ENCODE assay signal across 1 cellular context in genomic region chr10:32105782-32106382, GRCh38.
TF ChIP-seq lines count a peak whose summit lies in the region.

No MANE protein-coding gene starts in this region.

TF ChIP-seq in HepG2, 621 proteins besides CTCF, POLR2A, EP300 and RAD21 (continued from another document and continues in another):
- TF ChIP-seq ZNF318 (CRISPR knock-in tag; IDR thresholded peaks at IDR 0.05) (no peak), DPF2 (CRISPR knock-in tag; IDR thresholded peaks at IDR 0.05; ENCODE audit: borderline replicate concordance, low read depth) (peak; percentile 82), AHR (CRISPR knock-in tag; IDR thresholded peaks at IDR 0.05) (no peak), ATF1 (CRISPR knock-in tag; IDR thresholded peaks at IDR 0.05) (peak; percentile 44; the same call in 1 of the 2 replicates), KDM2A (CRISPR knock-in tag; IDR thresholded peaks at IDR 0.05; ENCODE audit: borderline replicate concordance, low read depth) (no peak), FOSL1 (CRISPR knock-in tag; IDR thresholded peaks at IDR 0.05; ENCODE audit: borderline replicate concordance) (no peak), ZNF550 (CRISPR knock-in tag; IDR thresholded peaks at IDR 0.05; ENCODE audit: borderline replicate concordance) (no peak), NFATC3 (CRISPR knock-in tag; IDR thresholded peaks at IDR 0.05) (no peak), CHD4 (IDR thresholded peaks at IDR 0.05; ENCODE audit: borderline replicate concordance, low read length) (no peak; the same call in 1 of the 2 replicates), GMEB2 (CRISPR knock-in tag; IDR thresholded peaks at IDR 0.05; ENCODE audit: low read depth) (no peak), AKNA (CRISPR knock-in tag; IDR thresholded peaks at IDR 0.05; ENCODE audit: borderline replicate concordance) (no peak), ZNF225 (CRISPR knock-in tag; IDR thresholded peaks at IDR 0.05) (no peak), GTF3A (CRISPR knock-in tag; conservative IDR thresholded peaks at IDR 0.05) (no peak), MXD4 (CRISPR knock-in tag; IDR thresholded peaks at IDR 0.05) (no peak), ZNF800 (CRISPR knock-in tag; IDR thresholded peaks at IDR 0.05) (no peak), MZF1 (CRISPR knock-in tag; IDR thresholded peaks at IDR 0.05; ENCODE audit: borderline replicate concordance) (no peak), POGK (CRISPR knock-in tag; conservative IDR thresholded peaks at IDR 0.05) (no peak; the same call in 1 of the 2 replicates), ARID4A (CRISPR knock-in tag; IDR thresholded peaks at IDR 0.05; ENCODE audit: borderline replicate concordance) (peak; percentile 48; the same call in 1 of the 2 replicates), ZNF670 (CRISPR knock-in tag; IDR thresholded peaks at IDR 0.05; ENCODE audit: borderline replicate concordance) (no peak), ARID5B (CRISPR knock-in tag; IDR thresholded peaks at IDR 0.05) (peak; percentile 94), FOXA1 (IDR thresholded peaks at IDR 0.05) (peak; percentile 83), FOXA1 (CRISPR knock-in tag; IDR thresholded peaks at IDR 0.05) (peak; percentile 87), ZSCAN21 (CRISPR knock-in tag; IDR thresholded peaks at IDR 0.05; ENCODE audit: borderline replicate concordance) (no peak), KAT8 (CRISPR knock-in tag; IDR thresholded peaks at IDR 0.05) (peak; percentile 63)
